Comparison of ENCODE assay signal across 18 cellular contexts in genomic region chr1:105632342-105633196, GRCh38.
DNase-seq lines count a peak whose midpoint lies in the region; ATAC-seq and TF ChIP-seq lines count a peak whose summit lies in the region.
"Had no signal": no experiment of that assay in that cellular context is flagged by ENCODE, and none has a peak within 500 bp of the region (broad histone marks: within the 10 kb centered on the region; RNA-seq: fewer than 3 reads in every experiment).

No MANE protein-coding gene starts in this region.

- POLR2A ChIA-PET in SK-N-SH (lab: Yijun Ruan, JAX) (no interaction called here), GM10248 (lab: Yijun Ruan, JAX) (no interaction called here)

- no peak for TF ChIP-seq RAD21 in SK-N-SH (IDR thresholded peaks at IDR 0.05; ENCODE audit: low read length)

- no peaks in the 10 kb centered on the region for H3K36me3 ChIP-seq in GM23338 (ENCODE audit: insufficient read depth)
- H3K36me3 ChIP-seq in SK-N-SH (replicated peaks in 1 of 2; ENCODE audit: control insufficient read depth in 1 of 2, insufficient read depth in 2 of 2, low read length in 1 of 2) = no peaks in the 10 kb centered on the region
- H3K36me3 ChIP-seq in aorta (ENCODE audit: control insufficient read depth in 1 of 2, insufficient read depth in 2 of 2, low read length in 1 of 2) = no peaks in the 10 kb centered on the region
- no peaks in the 10 kb centered on the region for H3K36me3 ChIP-seq in esophagus squamous epithelium
- H3K36me3 ChIP-seq: heart left ventricle had no signal

- H3K4me1 ChIP-seq in GM23338 (ENCODE audit: insufficient read depth) = no peaks in the 10 kb centered on the region
- peaks cover 0 to 8% of the 10 kb centered on the region in 2 experiments; a peak in 1 of 4 replicates for H3K4me1 ChIP-seq in SK-N-SH (ENCODE audit: control insufficient read depth in 1 of 2, insufficient read depth in 2 of 2, low read depth in 1 of 2, low read length in 1 of 2)
- H3K4me1 ChIP-seq in aorta (ENCODE audit: control insufficient read depth in 1 of 2, insufficient read depth in 2 of 2, low read length in 2 of 2) = no peaks in the 10 kb centered on the region
- no peaks in the 10 kb centered on the region for H3K4me1 ChIP-seq in esophagus squamous epithelium
- H3K4me1 ChIP-seq: heart left ventricle had no signal

- no peak overlapping the region for H3K4me3 Mint-ChIP-seq in GM23338
- H3K4me3 Mint-ChIP-seq in progenitor cell of endocrine pancreas (ENCODE audit: low read depth) = peak overlapping the region; percentile 57
- H3K4me3 Mint-ChIP-seq: activated CD4-positive, alpha-beta T cell treated with anti-CD3 and anti-CD28 coated beads for 36 hours; activated T-helper 17 cell treated with anti-CD3 and anti-CD28 coated beads, Interleukin-2, amount 50 U/mL, for 72 hours; CD8-positive, alpha-beta T cell; stimulated activated naive CD8-positive, alpha-beta T cell treated with anti-CD3 and anti-CD28 coated beads, Interleukin-15, Interleukin-2, amounts not matched to agents 100 ng/mL and 50 ng/mL, for 24 hours had no signal

- H3K27me3 ChIP-seq in GM23338 (ENCODE audit: insufficient read depth) (no peaks in the 10 kb centered on the region), SK-N-SH (ENCODE audit: insufficient read depth) (no peaks in the 10 kb centered on the region), aorta (ENCODE audit: control insufficient read depth in 1 of 2, insufficient read depth in 2 of 2, low read length in 1 of 2) (no peaks in the 10 kb centered on the region), esophagus squamous epithelium (no peaks in the 10 kb centered on the region)
- H3K27me3 ChIP-seq: heart left ventricle had no signal

- H3K4me3 ChIP-seq in GM23338 (no peak overlapping the region), SK-N-SH (ENCODE audit: low read depth in 2 of 2, low read length in 1 of 2) (no peak overlapping the region), aorta (ENCODE audit: low read length in 2 of 2) (no peak overlapping the region), esophagus squamous epithelium (no peak overlapping the region)
- H3K4me3 ChIP-seq: heart left ventricle had no signal

- DNase-seq in GM23338 (ENCODE audit: low spot score) (no peak), SK-N-SH (peak; percentile 73), left colon (peak in 1 of 2 donors; percentile 24), progenitor cell of endocrine pancreas (ENCODE audit: low spot score, unreplicated experiment) (peak; percentile 31), aorta (no peak), esophagus squamous epithelium (lab: John Stamatoyannopoulos, UW) (no peak), GM10248 (ENCODE audit: extremely low spot score) (no peak)
- DNase-seq: activated CD4-positive, alpha-beta T cell treated with anti-CD3 and anti-CD28 coated beads for 36 hours; CD8-positive, alpha-beta T cell; heart left ventricle; midbrain; NCI-H1417 treated with DMSO at 0.1 percent for 48 hours; nucleus accumbens; stimulated activated CD4-positive, alpha-beta T cell treated with anti-CD3 and anti-CD28 coated beads, Interleukin-1b, Interleukin-23, amount 100 ng/mL, for 48 hours had no signal

- no peaks in the 10 kb centered on the region for H3F3A ChIP-seq in GM23338 (replicated peaks; ENCODE audit: low read depth)
- H3F3A ChIP-seq in SK-N-SH (replicated peaks; ENCODE audit: insufficient read depth) = no peaks in the 10 kb centered on the region

- H3K9me3 ChIP-seq in SK-N-SH = no peaks in the 10 kb centered on the region
- H3K9me3 ChIP-seq in aorta (ENCODE audit: control insufficient read depth, low read length) = no peaks in the 10 kb centered on the region
- H3K9me3 ChIP-seq in esophagus squamous epithelium = peaks cover 0 to 11% (median 0%) of the 10 kb centered on the region in 3 donors

- no peak overlapping the region for H3K9ac ChIP-seq in SK-N-SH

- peak in 1 of 2 experiments; percentile 45; a peak in 2 of 4 replicates for TF ChIP-seq EP300 in SK-N-SH (IDR thresholded peaks at IDR 0.05; ENCODE audit: borderline replicate concordance in 1 of 2, low read depth in 1 of 2, low read length in 1 of 2)

- H3K9me3 Mint-ChIP-seq in GM23338 (peaks cover 9% of the 10 kb centered on the region; the same call in 2 of the 3 replicates), progenitor cell of endocrine pancreas (ENCODE audit: low read depth) (peaks cover 14% of the 10 kb centered on the region)

- WGBS in SK-N-SH (ENCODE audit: low lambda C conversion rate) = 37% methylated on average over 14 of the region's 14 CpGs
- 58 to 67% methylated on average over 14 of the region's 14 CpGs for WGBS in aorta, 2 donors
- WGBS in esophagus squamous epithelium, 2 donors = 38 to 39% methylated on average over 9 to 12 of the region's 14 CpGs

- TF ChIP-seq CTCF in GM23338 (conservative IDR thresholded peaks at IDR 0.05; ENCODE audit: low read depth in 2 of 2) (no peak), SK-N-SH (IDR thresholded peaks at IDR 0.05) (no peak), progenitor cell of endocrine pancreas (IDR thresholded peaks at IDR 0.05; ENCODE audit: unreplicated experiment) (no peak), esophagus squamous epithelium (IDR thresholded peaks at IDR 0.05) (no peak), GM10248 (IDR thresholded peaks at IDR 0.05; ENCODE audit: control extremely low read depth, extremely low read depth, low read depth, missing control alignments) (no peak)

- H2AFZ ChIP-seq in GM23338 (peak overlapping the region; percentile 38; the same call in 1 of the 2 replicates), SK-N-SH (ENCODE audit: low read depth) (no peak overlapping the region)

- TF ChIP-seq POLR2A in esophagus squamous epithelium (IDR thresholded peaks at IDR 0.05) = no peak

- H3K27me3 Mint-ChIP-seq in GM23338 (ENCODE audit: insufficient read depth, low read depth, poor library complexity) = no peaks in the 10 kb centered on the region
- no peaks in the 10 kb centered on the region for H3K27me3 Mint-ChIP-seq in progenitor cell of endocrine pancreas
- H3K27me3 Mint-ChIP-seq: activated CD4-positive, alpha-beta T cell treated with anti-CD3 and anti-CD28 coated beads for 36 hours; activated T-helper 17 cell treated with anti-CD3 and anti-CD28 coated beads, Interleukin-2, amount 50 U/mL, for 72 hours; stimulated activated naive CD8-positive, alpha-beta T cell treated with anti-CD3 and anti-CD28 coated beads, Interleukin-15, Interleukin-2, amounts not matched to agents 100 ng/mL and 50 ng/mL, for 24 hours had no signal

- no peak overlapping the region for H3K27ac Mint-ChIP-seq in GM23338
- peak overlapping the region; percentile 96 for H3K27ac Mint-ChIP-seq in progenitor cell of endocrine pancreas
- H3K27ac Mint-ChIP-seq: activated CD4-positive, alpha-beta T cell treated with anti-CD3 and anti-CD28 coated beads for 36 hours; activated T-helper 17 cell treated with anti-CD3 and anti-CD28 coated beads, Interleukin-2, amount 50 U/mL, for 72 hours; CD8-positive, alpha-beta T cell; stimulated activated naive CD8-positive, alpha-beta T cell treated with anti-CD3 and anti-CD28 coated beads, Interleukin-15, Interleukin-2, amounts not matched to agents 100 ng/mL and 50 ng/mL, for 24 hours had no signal

- no peak overlapping the region for H3K4me2 ChIP-seq in GM23338
- H3K4me2 ChIP-seq in SK-N-SH = no peak overlapping the region

- H3K36me3 Mint-ChIP-seq in GM23338 (ENCODE audit: low read depth) (peaks cover 3% of the 10 kb centered on the region; the same call in 1 of the 3 replicates), progenitor cell of endocrine pancreas (ENCODE audit: insufficient read depth) (peaks cover 3% of the 10 kb centered on the region)
- H3K36me3 Mint-ChIP-seq: CD8-positive, alpha-beta T cell had no signal

- CTCF ChIA-PET in SK-N-SH (lab: Yijun Ruan, JAX) = interaction anchor here (2.0 kb wide), 1 partner anchor 12 kb away, joined by 5 read pairs; no protein-coding TSS in a partner anchor
- CTCF ChIA-PET in GM10248 (lab: Yijun Ruan, JAX) = no interaction called here

- H3K9me2 ChIP-seq in GM23338 (ENCODE audit: insufficient read depth) (no peaks in the 10 kb centered on the region), SK-N-SH (no peaks in the 10 kb centered on the region)

- intact Hi-C loops in left colon (cut with DNase I, micrococcal nuclease) (no loop called here), aorta (cut with DNase I) (no loop called here), esophagus squamous epithelium (cut with DNase I) (no loop called here)

- no peaks in the 10 kb centered on the region for H4K20me1 ChIP-seq in GM23338 (replicated peaks; ENCODE audit: insufficient read depth)
- H4K20me1 ChIP-seq in SK-N-SH (ENCODE audit: insufficient read depth) = no peaks in the 10 kb centered on the region

- H3K4me1 Mint-ChIP-seq in GM23338 = no peaks in the 10 kb centered on the region
- H3K4me1 Mint-ChIP-seq in progenitor cell of endocrine pancreas (ENCODE audit: low read depth) = peaks cover 26% of the 10 kb centered on the region
- H3K4me1 Mint-ChIP-seq: activated CD4-positive, alpha-beta T cell treated with anti-CD3 and anti-CD28 coated beads for 36 hours; activated T-helper 17 cell treated with anti-CD3 and anti-CD28 coated beads, Interleukin-2, amount 50 U/mL, for 72 hours had no signal

- ATAC-seq in GM23338 = no peak
- ATAC-seq in left colon = peak; percentile 91
- ATAC-seq in aorta (ENCODE audit: low FRiP score) = no peak
- no peak for ATAC-seq in HG03571 (IDR thresholded peaks at IDR 0.05; ENCODE audit: unreplicated experiment)
- ATAC-seq: activated CD4-positive, alpha-beta T cell treated with anti-CD3 and anti-CD28 coated beads for 36 hours; activated T-helper 17 cell treated with anti-CD3 and anti-CD28 coated beads, Interleukin-2, amount 50 U/mL, for 72 hours; CD8-positive, alpha-beta T cell; heart left ventricle; sciatic nerve had no signal

- H3K79me2 ChIP-seq in GM23338 (replicated peaks; ENCODE audit: insufficient read depth) (no peaks in the 10 kb centered on the region), SK-N-SH (ENCODE audit: insufficient read depth) (no peaks in the 10 kb centered on the region)

- no peak overlapping the region for H3K27ac ChIP-seq in GM23338 (ENCODE audit: low read depth)
- H3K27ac ChIP-seq in SK-N-SH (ENCODE audit: low read depth in 2 of 2, low read length in 1 of 2) = no peak overlapping the region
- no peak overlapping the region for H3K27ac ChIP-seq in aorta (ENCODE audit: low read depth in 1 of 2, low read length in 2 of 2)
- no peak overlapping the region for H3K27ac ChIP-seq in esophagus squamous epithelium
- H3K27ac ChIP-seq: heart left ventricle had no signal

TF ChIP-seq in SK-N-SH, 30 proteins besides CTCF, POLR2A, EP300 and RAD21:
- TF ChIP-seq FOXJ3 (CRISPR knock-in tag; IDR thresholded peaks at IDR 0.05) (0 out of 2 replicates have a peak, but pooled peaks have one; percentile 28), GATA2 (CRISPR knock-in tag; IDR thresholded peaks at IDR 0.05) (peak; percentile 42; the same call in 1 of the 2 replicates), SIN3A (IDR thresholded peaks at IDR 0.05; ENCODE audit: borderline replicate concordance, low read depth, low read length) (no peak)

Comparison
In these comparisons a context has a peak if more than half of its experiments do, and no peak if none do; other contexts are left out.
1. DNase-seq: peak in SK-N-SH (single experiment) and progenitor cell of endocrine pancreas (single experiment); none in GM23338 (single experiment), aorta (0 of 2), esophagus squamous epithelium (single experiment) and GM10248 (single experiment).